8 cellular contexts compared by ENCODE assay signal in genomic region chr17:7614422-7615264, GRCh38. TPM values are rescaled to one million over a fixed set of nuclear protein-coding genes. Genes with fewer than 3 reads are reported as not detected.
DNase-seq lines count a peak whose midpoint lies in the region; ATAC-seq and TF ChIP-seq lines count a peak whose summit lies in the region.

FXR2 (minus strand) TSS chr17:7614897; CDS start chr17:7614532, 365 bp downstream.

- DNase-seq in ELF-1 (ENCODE audit: low read depth, low spot score) (peak; percentile 100), GOT3 (lab: John Stamatoyannopoulos, UW) (peak; percentile 98), LNCaP clone FGC (ENCODE audit: low read depth) (peak; percentile 99), RWPE1 (ENCODE audit: low spot score) (peak; percentile 100), fibroblast of gingiva (ENCODE audit: low read depth) (peak; percentile 100)
- DNase-seq in naive thymus-derived CD4-positive, alpha-beta T cell = peak; percentile 96 to 100 (median 99)
- peak; percentile 99 for DNase-seq in stimulated activated naive B cell treated with anti-CD40 and anti-IgM and Interleukin-4, amounts not matched to agents 10 μg/mL and 1 μg/mL and 100 μg/mL, for 72 hours

- H3K36me3 Mint-ChIP-seq in activated T-helper 17 cell treated with anti-CD3 and anti-CD28 coated beads, Interleukin-2, amount 50 U/mL, for 72 hours (ENCODE audit: low read depth) = peaks cover 29% of the 10 kb centered on the region
- peaks cover 0 to 11% (median 0%) of the 10 kb centered on the region in 5 donors for H3K36me3 Mint-ChIP-seq in naive thymus-derived CD4-positive, alpha-beta T cell
- H3K36me3 Mint-ChIP-seq in stimulated activated naive B cell treated with anti-CD40 and anti-IgM and Interleukin-4, amounts not matched to agents 10 μg/mL and 1 μg/mL and 100 μg/mL, for 72 hours = peaks cover 11 to 19% of the 10 kb centered on the region in 2 donors

- H3K4me3 Mint-ChIP-seq in activated T-helper 17 cell treated with anti-CD3 and anti-CD28 coated beads, Interleukin-2, amount 50 U/mL, for 72 hours = peak within 1 kb of the TSS; percentile 86
- peak within 1 kb of the TSS; percentile 85 to 97 (median 92) for H3K4me3 Mint-ChIP-seq in naive thymus-derived CD4-positive, alpha-beta T cell
- H3K4me3 Mint-ChIP-seq in stimulated activated naive B cell treated with anti-CD40 and anti-IgM and Interleukin-4, amounts not matched to agents 10 μg/mL and 1 μg/mL and 100 μg/mL, for 72 hours = peak within 1 kb of the TSS; percentile 88 to 93

- TF ChIP-seq CTCF in LNCaP clone FGC (IDR thresholded peaks at IDR 0.05; ENCODE audit: control insufficient read depth, extremely low read depth, insufficient read depth) (peak; percentile 64), RWPE1 (conservative IDR thresholded peaks at IDR 0.05; ENCODE audit: low read depth) (peak; percentile 69)

- no peaks in the 10 kb centered on the region for H3K9me3 Mint-ChIP-seq in activated T-helper 17 cell treated with anti-CD3 and anti-CD28 coated beads, Interleukin-2, amount 50 U/mL, for 72 hours
- no peaks in the 10 kb centered on the region for H3K9me3 Mint-ChIP-seq in naive thymus-derived CD4-positive, alpha-beta T cell
- no peaks in the 10 kb centered on the region for H3K9me3 Mint-ChIP-seq in stimulated activated naive B cell treated with anti-CD40 and anti-IgM and Interleukin-4, amounts not matched to agents 10 μg/mL and 1 μg/mL and 100 μg/mL, for 72 hours

- peaks cover 24% of the 10 kb centered on the region for H3K4me1 Mint-ChIP-seq in activated T-helper 17 cell treated with anti-CD3 and anti-CD28 coated beads, Interleukin-2, amount 50 U/mL, for 72 hours
- H3K4me1 Mint-ChIP-seq in naive thymus-derived CD4-positive, alpha-beta T cell = peaks cover 29 to 47% (median 40%) of the 10 kb centered on the region in 7 donors
- peaks cover 23 to 31% of the 10 kb centered on the region in 2 donors for H3K4me1 Mint-ChIP-seq in stimulated activated naive B cell treated with anti-CD40 and anti-IgM and Interleukin-4, amounts not matched to agents 10 μg/mL and 1 μg/mL and 100 μg/mL, for 72 hours

- H3K4me1 ChIP-seq in naive thymus-derived CD4-positive, alpha-beta T cell (ENCODE audit: control insufficient read depth in 2 of 2, insufficient read depth in 2 of 2, low read length in 2 of 2) = peaks cover 16 to 27% of the 10 kb centered on the region in 2 donors

- no peaks in the 10 kb centered on the region for H3K27me3 Mint-ChIP-seq in activated T-helper 17 cell treated with anti-CD3 and anti-CD28 coated beads, Interleukin-2, amount 50 U/mL, for 72 hours
- H3K27me3 Mint-ChIP-seq in naive thymus-derived CD4-positive, alpha-beta T cell = peaks cover 0 to 6% (median 0%) of the 10 kb centered on the region in 5 donors
- H3K27me3 Mint-ChIP-seq in stimulated activated naive B cell treated with anti-CD40 and anti-IgM and Interleukin-4, amounts not matched to agents 10 μg/mL and 1 μg/mL and 100 μg/mL, for 72 hours = no peaks in the 10 kb centered on the region

- H3K27ac Mint-ChIP-seq in activated T-helper 17 cell treated with anti-CD3 and anti-CD28 coated beads, Interleukin-2, amount 50 U/mL, for 72 hours = peak within 1 kb of the TSS; percentile 86
- peak within 1 kb of the TSS; percentile 89 to 99 (median 97) for H3K27ac Mint-ChIP-seq in naive thymus-derived CD4-positive, alpha-beta T cell
- H3K27ac Mint-ChIP-seq in stimulated activated naive B cell treated with anti-CD40 and anti-IgM and Interleukin-4, amounts not matched to agents 10 μg/mL and 1 μg/mL and 100 μg/mL, for 72 hours = peak within 1 kb of the TSS; percentile 93

- no peaks in the 10 kb centered on the region for H3K27me3 ChIP-seq in naive thymus-derived CD4-positive, alpha-beta T cell (ENCODE audit: control insufficient read depth in 2 of 2, insufficient read depth in 2 of 2, low read length in 2 of 2)

- CTCF ChIA-PET in RWPE1 (lab: Yijun Ruan, JAX) = interaction anchor here (0.6 to 1.6 kb wide), 6 partner anchors 12 to 355 kb away, joined by 3 to 8 read pairs (median 4); partner anchors contain the start of gene TP53
- CTCF ChIA-PET in naive thymus-derived CD4-positive, alpha-beta T cell (lab: Charles Lee) = interaction anchor here (0.6 to 1.6 kb wide), 12 partner anchors 12 to 542 kb away, joined by 3 to 15 read pairs (median 4); partner anchors contain the start of genes MPDU1, SAT2 and TP53

- H3K27ac ChIP-seq in RWPE1 = peak within 1 kb of the TSS; percentile 96
- H3K27ac ChIP-seq in naive thymus-derived CD4-positive, alpha-beta T cell (ENCODE audit: low read depth, low read length) = peak within 1 kb of the TSS; percentile 81

- ATAC-seq in activated T-helper 17 cell treated with anti-CD3 and anti-CD28 coated beads, Interleukin-2, amount 50 U/mL, for 72 hours (replicated peaks) = peak; percentile 94
- peak; percentile 93 for ATAC-seq in naive thymus-derived CD4-positive, alpha-beta T cell
- ATAC-seq in stimulated activated naive B cell treated with anti-CD40 and anti-IgM and Interleukin-4, amounts not matched to agents 10 μg/mL and 1 μg/mL and 100 μg/mL, for 72 hours (replicated peaks) = peak; percentile 90 to 95

- H3K4me3 ChIP-seq in LNCaP clone FGC (ENCODE audit: low read depth, low read length) = peak within 1 kb of the TSS; percentile 90
- peak within 1 kb of the TSS; percentile 86 for H3K4me3 ChIP-seq in naive thymus-derived CD4-positive, alpha-beta T cell (ENCODE audit: low read length)

- H3K36me3 ChIP-seq in naive thymus-derived CD4-positive, alpha-beta T cell (ENCODE audit: control insufficient read depth in 2 of 3, insufficient read depth in 3 of 3, low read length in 3 of 3) = peaks cover 0 to 5% (median 0%) of the 10 kb centered on the region in 3 experiments

- intact Hi-C loops in naive thymus-derived CD4-positive, alpha-beta T cell (cut with micrococcal nuclease) = loop anchor here (1.0 to 5.0 kb wide), 14 partner anchors 13 to 375 kb away; partner anchors contain the start of genes ATP1B2 (in 1 of the 2), EIF5A (in 1 of the 2), MPDU1 (in 1 of the 2) and PHF23 (in 1 of the 2)

- POLR2A ChIA-PET in RWPE1 (lab: Yijun Ruan, JAX; ENCODE audit: low non-redundant PET) = interaction anchor here (0.6 to 0.7 kb wide), 2 partner anchors 13 to 73 kb away, joined by 3 read pairs; partner anchors contain the start of genes SAT2 and TP53
- POLR2A ChIA-PET in naive thymus-derived CD4-positive, alpha-beta T cell (lab: Charles Lee) = interaction anchor here (0.6 to 8.0 kb wide), 27 partner anchors 9 to 691 kb away, joined by 3 to 101 read pairs (median 4); partner anchors contain the start of genes ATP1B2, CD68, GPS2 and MPDU1

- H3K9me3 ChIP-seq in naive thymus-derived CD4-positive, alpha-beta T cell (ENCODE audit: control insufficient read depth in 2 of 3, low read length in 3 of 3) = no peaks in the 10 kb centered on the region

RNA-seq across cellular contexts. Expression of gene FXR2, which starts in this region (rescaled TPM):
- 10 to 100 TPM; 34.4 to 37.0 TPM for total RNA-seq in activated T-helper 17 cell treated with anti-CD3 and anti-CD28 coated beads, Interleukin-2, amount 50 U/mL, for 72 hours
- total RNA-seq in naive thymus-derived CD4-positive, alpha-beta T cell = 10 to 100 TPM; 24.6 to 46.9 (median 34.0) TPM
- 10 to 100 TPM in 1 of 2 donors, 1 to 10 TPM in 1; 5.5 to 21.6 TPM for polyA plus RNA-seq in naive thymus-derived CD4-positive, alpha-beta T cell

Comparison
In these comparisons a context has a peak if more than half of its experiments do, and no peak if none do; other contexts are left out.
1. Peak in every context shown above with its lines: DNase-seq, ATAC-seq, H3K4me3 ChIP-seq and H3K27ac ChIP-seq.